20 cellular contexts compared by ENCODE assay signal in the genomic region with DNA sequence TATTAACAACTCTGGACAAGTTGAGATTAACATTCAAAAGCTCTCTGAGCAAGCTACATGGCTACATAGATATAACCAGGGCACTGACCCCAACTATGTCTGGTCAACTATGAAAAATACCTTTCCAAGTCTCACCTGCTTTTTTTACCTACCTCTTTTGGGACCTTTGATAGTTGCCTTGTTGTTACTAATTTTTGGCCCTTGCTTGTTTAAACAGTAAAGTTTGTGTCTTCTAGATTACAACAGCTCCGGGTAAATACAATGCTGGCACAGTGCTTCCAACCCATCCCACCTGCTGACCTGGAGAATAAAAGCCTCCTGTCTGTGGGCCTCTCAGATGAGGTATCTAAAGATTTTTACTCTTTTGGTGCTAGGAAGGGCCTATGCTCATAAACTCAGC.
DNase-seq lines count a peak whose midpoint lies in the region; ATAC-seq, FAIRE-seq and TF ChIP-seq lines count a peak whose summit lies in the region.
"Had no signal": no experiment of that assay in that cellular context is flagged by ENCODE, and none has a peak within 500 bp of the region (broad histone marks: within the 10 kb centered on the region; RNA-seq: fewer than 3 reads in every experiment).

No MANE protein-coding gene starts in this region.

- no peak overlapping the region for H3K18ac ChIP-seq in trophoblast cell (ENCODE audit: low read length)

- peaks cover 12% of the 10 kb centered on the region for H3F3A ChIP-seq in MM.1S (ENCODE audit: insufficient read depth, low read length)

- CTCF ChIA-PET in HepG2 (lab: Yijun Ruan, JAX; ENCODE audit: low intra/inter-chr PET ratio, low total read pairs), result no interaction called here

- H3K36me3 ChIP-seq in liver (ENCODE audit: control insufficient read depth in 4 of 4, insufficient read depth in 3 of 4, low read depth in 1 of 4, low read length in 3 of 4) (no peaks in the 10 kb centered on the region), HepG2 (replicated peaks in 1 of 2; ENCODE audit: control insufficient read depth in 1 of 2, insufficient read depth in 2 of 2, low read length in 2 of 2) (no peaks in the 10 kb centered on the region), MM.1S (replicated peaks; ENCODE audit: insufficient read depth, low read length) (no peaks in the 10 kb centered on the region), trophoblast cell (ENCODE audit: control insufficient read depth in 1 of 2, insufficient read depth in 2 of 2, low read length in 2 of 2) (no peaks in the 10 kb centered on the region)

- in situ Hi-C loops in HepG2 (cut with HindIII; ENCODE audit: extremely low pct_ligation_motif_present, low pct_unique_long_range_greater_than_20kb), result no loop called here

- H3K4me1 ChIP-seq in liver (ENCODE audit: control insufficient read depth in 4 of 4, insufficient read depth in 4 of 4, low read length in 3 of 4), result peaks cover 5 to 8% (median 6%) of the 10 kb centered on the region in 4 donors
- no peaks in the 10 kb centered on the region for H3K4me1 ChIP-seq in HepG2 (ENCODE audit: insufficient read depth, low read length)
- peaks cover 25% of the 10 kb centered on the region for H3K4me1 ChIP-seq in MM.1S (ENCODE audit: low read length)
- no peaks in the 10 kb centered on the region for H3K4me1 ChIP-seq in trophoblast cell (ENCODE audit: control insufficient read depth in 1 of 2, insufficient read depth in 2 of 2, low read length in 2 of 2)
- H3K4me1 ChIP-seq: Caco-2 had no signal

- H2AK5ac ChIP-seq in trophoblast cell (ENCODE audit: low read length), result peak overlapping the region; percentile 47

- peak in 1 of 2 donors; percentile 25 for TF ChIP-seq RAD21 in liver (IDR thresholded peaks at IDR 0.05)
- no peak for TF ChIP-seq RAD21 in HepG2 (CRISPR knock-in tag; IDR thresholded peaks at IDR 0.05)

- ATAC-seq in HepG2 (no peak), left lobe of liver (peak; percentile 97)
- ATAC-seq: CD8-positive, alpha-beta T cell; GM12878; GM23338; HCT116 had no signal

- no peak for TF ChIP-seq POLR2A in HepG2 (IDR thresholded peaks at IDR 0.05; ENCODE audit: insufficient read depth in 1 of 2, low read depth in 2 of 2, low read length in 2 of 2)

- H3K9me3 ChIP-seq in liver (ENCODE audit: control insufficient read depth in 4 of 4, low read length in 3 of 4), result no peaks in the 10 kb centered on the region
- H3K9me3 ChIP-seq in HepG2 (ENCODE audit: low read length), result peaks cover 80% of the 10 kb centered on the region
- no peaks in the 10 kb centered on the region for H3K9me3 ChIP-seq in MM.1S (replicated peaks; ENCODE audit: insufficient read depth, low read length)
- H3K9me3 ChIP-seq in trophoblast cell (ENCODE audit: insufficient read depth, low read depth, low read length), result no peaks in the 10 kb centered on the region
- H3K9me3 ChIP-seq: Caco-2 had no signal

- POLR2A ChIA-PET in HepG2 (lab: Yijun Ruan, JAX), result no interaction called here

- 30% methylated on average over 1 of the region's 1 CpG for WGBS in liver
- whole genome bisulfite sequencing in HepG2 (ENCODE audit: low lambda C conversion rate), result 0% methylated on average over 1 of the region's 1 CpG
- no CpG with 5 or more reads among the region's 1 CpG for WGBS in trophoblast cell (ENCODE audit: extremely low coverage, insufficient coverage, insufficient read length)

- intact Hi-C loops in HepG2 (cut with micrococcal nuclease; ENCODE audit: unreplicated experiment), result no loop called here
- intact Hi-C loops in posterior vena cava (cut with DNase I), result no loop called here

- no peaks in the 10 kb centered on the region for H3K9me2 ChIP-seq in MM.1S (replicated peaks; ENCODE audit: insufficient read depth, low read length)

- no peak overlapping the region for H3K4ac ChIP-seq in trophoblast cell (ENCODE audit: low read depth, low read length)

- TF ChIP-seq EP300 in HepG2 (IDR thresholded peaks at IDR 0.05; ENCODE audit: low read depth in 2 of 2, low read length in 2 of 2) (no peak), HepG2 (CRISPR knock-in tag; IDR thresholded peaks at IDR 0.05; ENCODE audit: borderline replicate concordance) (no peak)

- no peak overlapping the region for H4K91ac ChIP-seq in trophoblast cell (ENCODE audit: low read depth, low read length)

- H4K20me1 ChIP-seq in HepG2 (ENCODE audit: insufficient read depth, low read length) (no peaks in the 10 kb centered on the region), MM.1S (ENCODE audit: insufficient read depth, low read length) (no peaks in the 10 kb centered on the region)

- H3K14ac ChIP-seq in trophoblast cell (ENCODE audit: low read length), result no peak overlapping the region

- no peak overlapping the region for H2BK5ac ChIP-seq in trophoblast cell (ENCODE audit: low read depth, low read length, poor library complexity)

- H3K9ac ChIP-seq in liver (ENCODE audit: low read depth in 1 of 2, low read length in 2 of 2), result no peak overlapping the region
- no peak overlapping the region for H3K9ac ChIP-seq in HepG2 (ENCODE audit: insufficient read depth, low read depth, low read length)
- H3K9ac ChIP-seq in MM.1S (ENCODE audit: low read length), result no peak overlapping the region
- no peak overlapping the region for H3K9ac ChIP-seq in trophoblast cell (ENCODE audit: low read length)

- no peak overlapping the region for H2BK12ac ChIP-seq in trophoblast cell (ENCODE audit: low read length)

- no peak overlapping the region for H3K23ac ChIP-seq in trophoblast cell (ENCODE audit: low read length)

- no peak overlapping the region for H4K8ac ChIP-seq in trophoblast cell (ENCODE audit: low read depth, low read length)

- H2BK120ac ChIP-seq in trophoblast cell (ENCODE audit: insufficient read depth, low read length, poor library complexity), result no peak overlapping the region

- H3K27me3 ChIP-seq in liver (ENCODE audit: control insufficient read depth in 4 of 4, insufficient read depth in 4 of 4, low read length in 3 of 4) (no peaks in the 10 kb centered on the region), HepG2 (ENCODE audit: control insufficient read depth in 1 of 2, insufficient read depth in 2 of 2, low read length in 2 of 2) (no peaks in the 10 kb centered on the region), MM.1S (replicated peaks; ENCODE audit: insufficient read depth, low read length) (no peaks in the 10 kb centered on the region), trophoblast cell (ENCODE audit: insufficient read depth, low read length) (no peaks in the 10 kb centered on the region)

- H3K4me3 ChIP-seq in liver (ENCODE audit: low read depth in 1 of 3, low read length in 3 of 3) (no peak overlapping the region), HepG2 (replicated peaks in 1 of 3; ENCODE audit: insufficient read depth in 1 of 3, low read depth in 2 of 3, low read length in 3 of 3) (no peak overlapping the region), MM.1S (ENCODE audit: low read length) (no peak overlapping the region), trophoblast cell (ENCODE audit: low read depth, low read length) (no peak overlapping the region)
- H3K4me3 ChIP-seq: GM12878, GM23338 had no signal

- no peak overlapping the region for H3K27ac ChIP-seq in liver (ENCODE audit: low read depth in 1 of 2, low read length in 2 of 2)
- no peak overlapping the region for H3K27ac ChIP-seq in HepG2 (ENCODE audit: extremely low read length, insufficient read depth, low read length)
- H3K27ac ChIP-seq in MM.1S (ENCODE audit: low read length), result peak overlapping the region; percentile 67; the same call in 1 of the 2 replicates
- no peak overlapping the region for H3K27ac ChIP-seq in trophoblast cell (ENCODE audit: low read depth, low read length)

- H3K79me1 ChIP-seq in trophoblast cell (ENCODE audit: low read length), result no peaks in the 10 kb centered on the region

- DNase-seq in HepG2 (ENCODE audit: low spot score), result no peak
- DNase-seq in MM.1S, result no peak
- no peak for DNase-seq in left lobe of liver (ENCODE audit: low spot score)
- no peak for DNase-seq in trophoblast cell
- no peak for DNase-seq in NCI-H2029 (lab: John Stamatoyannopoulos, UW)
- DNase-seq in NK-92 (lab: John Stamatoyannopoulos, UW; ENCODE audit: unreplicated experiment), result no peak
- no peak for DNase-seq in posterior vena cava (ENCODE audit: low spot score)
- DNase-seq: C1 segment of cervical spinal cord; Caco-2; CD4-positive, CD25-positive, alpha-beta regulatory T cell; CD8-positive, alpha-beta T cell; DMS153; EL; GDM1; H9 had no signal

- H3K79me2 ChIP-seq in HepG2 (ENCODE audit: insufficient read depth, low read length) (no peaks in the 10 kb centered on the region), MM.1S (ENCODE audit: low read length) (no peaks in the 10 kb centered on the region), trophoblast cell (ENCODE audit: control insufficient read depth, insufficient read depth, low read length, poor library complexity) (no peaks in the 10 kb centered on the region)

- TF ChIP-seq CTCF in liver (IDR thresholded peaks at IDR 0.05; ENCODE audit: low read depth, low read length, missing input control), result no peak
- TF ChIP-seq CTCF in HepG2 (CRISPR knock-in tag; IDR thresholded peaks at IDR 0.05), result no peak
- no peak for TF ChIP-seq CTCF in MM.1S (IDR thresholded peaks at IDR 0.05; ENCODE audit: low read length)

- no peak overlapping the region for H4K12ac ChIP-seq in trophoblast cell (ENCODE audit: low read depth, low read length)

- H2AFZ ChIP-seq in HepG2 (ENCODE audit: low read length) (no peak overlapping the region), MM.1S (ENCODE audit: low read length) (peak overlapping the region; percentile 41), trophoblast cell (ENCODE audit: insufficient read depth, low read length, poor library complexity) (no peak overlapping the region)
- H2AFZ ChIP-seq: GM23338 had no signal

- no peak overlapping the region for H3K4me2 ChIP-seq in HepG2 (ENCODE audit: low read depth, low read length)
- peak overlapping the region; percentile 56; the same call in 1 of the 2 replicates for H3K4me2 ChIP-seq in MM.1S (ENCODE audit: low read depth, low read length)
- H3K4me2 ChIP-seq in trophoblast cell (ENCODE audit: low read length), result no peak overlapping the region
- H3K4me2 ChIP-seq: GM23338 had no signal

- FAIRE-seq in HepG2 (lab: Jason Lieb, UNC), result no peak
- FAIRE-seq: GM12878, GM18507 had no signal

- BruUV-seq in HepG2 (replicated peaks; lab: Mats Ljungman, UMichigan), result no TSS peak

TF ChIP-seq in liver, 16 proteins besides CTCF, POLR2A, EP300 and RAD21 (continues in another document):
- peak; percentile 25 to 60 for TF ChIP-seq HNF4A (conservative IDR thresholded peaks at IDR 0.05)
- peak; percentile 64 for TF ChIP-seq FOXA2 (IDR thresholded peaks at IDR 0.05)
- peak; percentile 28 for TF ChIP-seq FOXA1 (IDR thresholded peaks at IDR 0.05)
- peak in 1 of 2 donors; percentile 57 for TF ChIP-seq RXRA (IDR thresholded peaks at IDR 0.05)

TF ChIP-seq in HepG2, 621 proteins besides CTCF, POLR2A, EP300 and RAD21 (continues in another document):
- no peak for TF ChIP-seq REPIN1 (CRISPR knock-in tag; IDR thresholded peaks at IDR 0.05; ENCODE audit: borderline replicate concordance, low read depth)
- TF ChIP-seq ZKSCAN1 (IDR thresholded peaks at IDR 0.05; ENCODE audit: low read length), result no peak
- no peak for TF ChIP-seq NFIC (IDR thresholded peaks at IDR 0.05; ENCODE audit: low read length)
